11 cellular contexts compared by ENCODE assay signal in the genomic region with DNA sequence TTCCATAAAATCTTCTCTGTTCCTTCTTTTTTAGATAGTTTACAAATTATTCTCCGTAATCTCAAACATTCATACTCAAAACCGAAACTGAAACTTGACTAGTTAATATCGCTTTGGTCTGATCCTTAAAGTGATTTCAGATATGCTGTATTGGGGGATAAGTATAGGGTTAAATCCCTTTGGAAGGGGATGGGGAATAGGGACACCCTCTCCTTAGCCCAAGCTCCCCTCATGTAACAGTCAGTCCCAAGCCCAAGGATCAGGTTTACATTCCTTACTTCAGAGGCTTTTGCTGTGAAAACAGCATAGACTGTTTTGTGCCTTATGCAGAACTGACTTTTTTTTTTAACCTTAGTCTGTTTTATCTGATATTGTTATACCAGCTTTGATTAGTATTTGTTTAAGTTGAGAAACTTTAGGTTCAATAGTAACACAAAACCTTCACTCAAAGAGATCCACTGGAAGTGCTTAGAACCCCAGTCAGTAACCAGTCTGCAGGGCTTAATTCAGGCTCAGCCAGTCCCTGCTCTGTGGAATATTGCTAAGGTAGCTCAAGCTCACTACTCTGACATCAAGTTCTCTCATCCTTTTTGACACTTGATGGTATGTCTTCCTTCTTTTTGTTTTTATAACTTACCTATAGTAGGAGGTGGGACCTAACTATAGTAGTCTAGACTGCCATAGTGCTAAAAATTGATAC. TPM values are rescaled to one million over a fixed set of nuclear protein-coding genes. Genes with fewer than 3 reads are reported as not detected.
DNase-seq lines count a peak whose midpoint lies in the region; ATAC-seq, FAIRE-seq and TF ChIP-seq lines count a peak whose summit lies in the region.
"Had no signal": no experiment of that assay in that cellular context is flagged by ENCODE, and none has a peak within 500 bp of the region (broad histone marks: within the 10 kb centered on the region; RNA-seq: fewer than 3 reads in every experiment).

No MANE protein-coding gene starts in this region.

- CTCF ChIA-PET in GM12878 (lab: Yijun Ruan, JAX) = interaction anchor here (0.9 to 2.5 kb wide), 5 partner anchors 11 to 24 kb away, joined by 3 to 13 read pairs (median 7); a partner anchor contains a TSS

- H3K4me3 ChIP-seq in BLaER1 (peak overlapping the region; percentile 49), GM12878 (peak overlapping the region; percentile 19; the same call in 1 of the 2 replicates), adrenal gland (peak overlapping the region in 1 of 4 donors; percentile 21)

- no peaks in the 10 kb centered on the region for H4K20me1 ChIP-seq in BLaER1
- H4K20me1 ChIP-seq in GM12878 (ENCODE audit: control insufficient read depth, insufficient read depth) = no peaks in the 10 kb centered on the region

- H3K9me3 ChIP-seq in BLaER1 (no peaks in the 10 kb centered on the region), GM12878 (replicated peaks; ENCODE audit: control insufficient read depth, insufficient read depth, low read length) (no peaks in the 10 kb centered on the region), adrenal gland (replicated peaks in 1 of 3) (no peaks in the 10 kb centered on the region)

- SMC1A ChIA-PET in GM12878 (lab: Charles Lee; ENCODE audit: uncharacterized antibody, unreplicated experiment) = interaction anchor here (1.0 to 1.7 kb wide), 4 partner anchors 11 to 27 kb away, joined by 3 to 11 read pairs (median 4); a partner anchor contains a TSS

- peak overlapping the region; percentile 61 to 85 for H3K27ac Mint-ChIP-seq in natural killer cell treated with Interleukin-12 subunit alpha and Interleukin-12 subunit beta and Interleukin-15 and Interleukin-18, amount 100 ng/mL, for 72 hours

- no peaks in the 10 kb centered on the region for H3K79me2 ChIP-seq in GM12878 (ENCODE audit: control insufficient read depth, insufficient read depth, low read length)

- H3K4me1 ChIP-seq in BLaER1 = peaks cover 35% of the 10 kb centered on the region
- H3K4me1 ChIP-seq in GM12878 (ENCODE audit: control insufficient read depth, insufficient read depth, low read length) = no peaks in the 10 kb centered on the region
- peaks cover 8 to 14% of the 10 kb centered on the region in 2 donors for H3K4me1 ChIP-seq in adrenal gland (replicated peaks in 1 of 2)

- intact Hi-C loops in GM12878 (cut with micrococcal nuclease; ENCODE audit: unreplicated experiment) = no loop called here
- intact Hi-C loops in adrenal gland (cut with DNase I) = no loop called here

- BruUV-seq in GM12878 (replicated peaks; lab: Mats Ljungman, UMichigan) = no TSS peak

- H3K4me2 ChIP-seq in BLaER1 = peak overlapping the region; percentile 79
- H3K4me2 ChIP-seq in GM12878 (ENCODE audit: control insufficient read depth, insufficient read depth) = peak overlapping the region; percentile 65

- peak overlapping the region; percentile 80 for H3K4me3 Mint-ChIP-seq in natural killer cell treated with Interleukin-12 subunit alpha and Interleukin-12 subunit beta and Interleukin-15 and Interleukin-18, amount 100 ng/mL, for 72 hours

- RAD21 ChIA-PET in GM12878 (lab: Charles Lee; ENCODE audit: unreplicated experiment) = no interaction called here

- H3K27me3 Mint-ChIP-seq in natural killer cell treated with Interleukin-12 subunit alpha and Interleukin-12 subunit beta and Interleukin-15 and Interleukin-18, amount 100 ng/mL, for 72 hours = no peaks in the 10 kb centered on the region

- H3K27me3 ChIP-seq in BLaER1 (no peaks in the 10 kb centered on the region), GM12878 (replicated peaks in 1 of 2; ENCODE audit: control insufficient read depth in 2 of 2, insufficient read depth in 2 of 2, low read length in 1 of 2) (no peaks in the 10 kb centered on the region), adrenal gland (no peaks in the 10 kb centered on the region)

- TF ChIP-seq RAD21 in GM12878 (IDR thresholded peaks at IDR 0.05; ENCODE audit: insufficient read depth, low read depth, low read length) = no peak

- H3K27ac ChIP-seq in BLaER1 (peak overlapping the region; percentile 49), GM12878 (ENCODE audit: control insufficient read depth, insufficient read depth) (no peak overlapping the region), adrenal gland (peak overlapping the region in 2 of 5 donors; percentile 4 to 47)

- POLR2A ChIA-PET in GM12878 (lab: Charles Lee) = interaction anchor here (0.6 to 2.6 kb wide), 3 partner anchors 10 to 43 kb away, joined by 5 to 8 read pairs (median 5); a partner anchor contains a TSS

- WGBS in GM12878 (ENCODE audit: insufficient coverage, insufficient replicate concordance, low lambda C conversion rate, missing lambda C conversion rate) = 5% methylated on average over 3 of the region's 3 CpGs
- WGBS in adrenal gland, 4 donors = 48 to 70% (median 58%) methylated on average over 3 of the region's 3 CpGs

- TF ChIP-seq CTCF in GM12878 (IDR thresholded peaks at IDR 0.05 in 2 of 3, conservative IDR thresholded peaks at IDR 0.05 in 1 of 3; ENCODE audit: control insufficient read depth in 2 of 3, extremely low read depth in 1 of 3, insufficient read depth in 1 of 3, low read depth in 3 of 3, low read length in 3 of 3) (no peak), adrenal gland (IDR thresholded peaks at IDR 0.05) (no peak)

- no peak for TF ChIP-seq EP300 in GM12878 (IDR thresholded peaks at IDR 0.05; ENCODE audit: borderline replicate concordance in 1 of 2, control insufficient read depth in 1 of 2, low read depth in 2 of 2, low read length in 2 of 2)

- in situ Hi-C loops in GM12878 (cut with MboI) = no loop called here

- ATAC-seq in GM12878 = peak; percentile 72
- peak in 1 of 2 donors; percentile 52 for ATAC-seq in natural killer cell treated with Interleukin-12 subunit alpha and Interleukin-12 subunit beta and Interleukin-15 and Interleukin-18, amount 100 ng/mL, for 72 hours

- H3K9me3 Mint-ChIP-seq in natural killer cell treated with Interleukin-12 subunit alpha and Interleukin-12 subunit beta and Interleukin-15 and Interleukin-18, amount 100 ng/mL, for 72 hours = no peaks in the 10 kb centered on the region

- H3K36me3 ChIP-seq in BLaER1 = peaks cover 62% of the 10 kb centered on the region
- H3K36me3 ChIP-seq in GM12878 (ENCODE audit: control insufficient read depth in 2 of 2, insufficient read depth in 2 of 2, low read length in 1 of 2) = peaks cover 0 to 16% of the 10 kb centered on the region in 2 experiments; a peak in 3 of 4 replicates
- H3K36me3 ChIP-seq in adrenal gland (replicated peaks in 1 of 2) = peaks cover 0 to 37% of the 10 kb centered on the region in 2 donors

- peak overlapping the region; percentile 67 for H3K9ac ChIP-seq in BLaER1
- H3K9ac ChIP-seq in GM12878 (ENCODE audit: control insufficient read depth, insufficient read depth, low read length) = peak overlapping the region; percentile 50

- TF ChIP-seq POLR2A in GM12891 (IDR thresholded peaks at IDR 0.05; ENCODE audit: low read depth, low read length) = no peak
- TF ChIP-seq POLR2A in GM12878 (IDR thresholded peaks at IDR 0.05; ENCODE audit: low read depth, low read length) = no peak
- TF ChIP-seq POLR2A in adrenal gland (IDR thresholded peaks at IDR 0.05) = no peak

- FAIRE-seq in GM12891 (lab: Jason Lieb, UNC) = peak; percentile 56
- FAIRE-seq in GM12878 (lab: Jason Lieb, UNC) = no peak

- peaks cover 16 to 28% of the 10 kb centered on the region in 2 donors for H3K4me1 Mint-ChIP-seq in natural killer cell treated with Interleukin-12 subunit alpha and Interleukin-12 subunit beta and Interleukin-15 and Interleukin-18, amount 100 ng/mL, for 72 hours (ENCODE audit: low read depth in 2 of 2)

- no peak for DNase-seq in GM12891 (ENCODE audit: insufficient read length, low spot score)
- no peak for DNase-seq in GM12878 (ENCODE audit: low read depth, low spot score)
- DNase-seq in natural killer cell treated with Interleukin-12 subunit alpha and Interleukin-12 subunit beta and Interleukin-15 and Interleukin-18, amount 100 ng/mL, for 72 hours (ENCODE audit: low spot score) = peak; percentile 63
- no peak for DNase-seq in NCI-H2196 treated with DMSO at 0.1 percent for 48 hours (lab: John Stamatoyannopoulos, UW; ENCODE audit: unreplicated experiment)
- no peak for DNase-seq in NCI-H748 (lab: John Stamatoyannopoulos, UW; ENCODE audit: unreplicated experiment)
- no peak for DNase-seq in SW 1271 (lab: John Stamatoyannopoulos, UW)
- no peak for DNase-seq in adrenal gland
- DNase-seq: NCI-H2227 treated with DMSO at 0.1 percent for 48 hours; stimulated activated CD4-positive, alpha-beta T cell treated with anti-CD3 and anti-CD28 coated beads, Interleukin-15, amount 100 ng/mL, for 24 hours had no signal

- peak overlapping the region; percentile 74 for H2AFZ ChIP-seq in GM12878 (ENCODE audit: control insufficient read depth, low read depth, low read length)

- H3K36me3 Mint-ChIP-seq in natural killer cell treated with Interleukin-12 subunit alpha and Interleukin-12 subunit beta and Interleukin-15 and Interleukin-18, amount 100 ng/mL, for 72 hours = peaks cover 17% of the 10 kb centered on the region

RNA-seq across cellular contexts. Expression of a gene that starts 10.5 kb away (rescaled TPM):
- polyA plus RNA-seq in GM12891 (2012; ENCODE audit: low read depth, missing spikeins) = 4.7 TPM
- total RNA-seq in GM12878 (2013; cell fraction: nucleolus; rRNA removed) = 7.1 and 12.8 TPM in 2 replicates
- total RNA-seq in GM12878 (2014; rRNA removed) (2.7 and 4.0 TPM in 2 replicates), GM12878 (2014; rRNA removed; fragmentation: Illumina TruSeq; extraction: Trizol) (2.6 and 3.5 TPM in 2 replicates), GM12878 (2021) (5.6 and 6.5 TPM in 2 replicates), adrenal gland (10 to 100 TPM in 6 of 8 donors, 1 to 10 TPM in 2; 4.4 to 25.4 (median 15.1) TPM)
- 3.6 TPM for polyA plus RNA-seq in GM12878 (2011; ENCODE audit: low read depth)
- polyA plus RNA-seq in GM12878 (2011; rRNA removed) (4.8 and 6.8 TPM in 2 replicates), GM12878 (2014; fragmentation: Illumina TruSeq; extraction: Trizol) (3.3 and 6.0 TPM in 2 replicates), GM12878 (2014; fragmentation: Nextera tagmentation; extraction: Ambion mirVana) (1 to 10 TPM; 6.3 to 7.3 TPM), GM12878 (2014; rRNA removed) (4.6 and 5.3 TPM in 2 replicates), GM12878 (2016; fragmentation: Nextera tagmentation; extraction: Ambion mirVana) (1 to 10 TPM; 6.3 TPM), adrenal gland (10 to 100 TPM in 1 of 3 donors, 1 to 10 TPM in 2; 8.4 to 19.4 (median 9.2) TPM)
- 1.3 and 1.8 TPM in 2 replicates for polyA plus RNA-seq in GM12878 (2011; cell fraction: cytosol; rRNA removed)
- polyA plus RNA-seq in GM12878 (2011; cell fraction: nucleus; rRNA removed) = 2.9 and 3.5 TPM in 2 replicates
- polyA plus RNA-seq in GM12878 (2012) = 4.2 and 7.4 TPM in 2 replicates
- polyA minus RNA-seq in GM12878 (2011; rRNA and poly(A)+ RNA removed) = 2.2 and 5.1 TPM in 2 replicates
- polyA minus RNA-seq in GM12878 (2011; cell fraction: cytosol; rRNA and poly(A)+ RNA removed) = 1.1 and 1.6 TPM in 2 replicates
- 8.6 and 15.6 TPM in 2 replicates for polyA minus RNA-seq in GM12878 (2011; cell fraction: nucleus; rRNA and poly(A)+ RNA removed)
- total RNA-seq in natural killer cell treated with Interleukin-12 subunit alpha and Interleukin-12 subunit beta and Interleukin-15 and Interleukin-18, amount 100 ng/mL, for 72 hours = 10 to 100 TPM; 13.1 to 14.9 TPM

RNA-seq across cellular contexts. Expression of a gene that starts 38.1 kb away (rescaled TPM):
- not detected for polyA plus RNA-seq in GM12891 (2012; ENCODE audit: low read depth, missing spikeins)
- not detected in 2 replicates for total RNA-seq in GM12878 (2013; cell fraction: nucleolus; rRNA removed)
- total RNA-seq in GM12878 (2014; rRNA removed) = not detected in 2 replicates
- not detected in 2 replicates for total RNA-seq in GM12878 (2014; rRNA removed; fragmentation: Illumina TruSeq; extraction: Trizol)
- not detected in 2 replicates for total RNA-seq in GM12878 (2021)
- not detected for polyA plus RNA-seq in GM12878 (2011; ENCODE audit: low read depth)
- not detected in 2 replicates for polyA plus RNA-seq in GM12878 (2011; rRNA removed)
- polyA plus RNA-seq in GM12878 (2011; cell fraction: cytosol; rRNA removed) = not detected in 2 replicates
- not detected in 2 replicates for polyA plus RNA-seq in GM12878 (2011; cell fraction: nucleus; rRNA removed)
- not detected in 2 replicates for polyA plus RNA-seq in GM12878 (2012)
- not detected in 2 replicates for polyA plus RNA-seq in GM12878 (2014; fragmentation: Illumina TruSeq; extraction: Trizol)
- not detected for polyA plus RNA-seq in GM12878 (2014; fragmentation: Nextera tagmentation; extraction: Ambion mirVana)
- polyA plus RNA-seq in GM12878 (2014; rRNA removed) = not detected in 2 replicates
- not detected for polyA plus RNA-seq in GM12878 (2016; fragmentation: Nextera tagmentation; extraction: Ambion mirVana)
- polyA minus RNA-seq in GM12878 (2011; rRNA and poly(A)+ RNA removed) = not detected in 2 replicates
- polyA minus RNA-seq in GM12878 (2011; cell fraction: cytosol; rRNA and poly(A)+ RNA removed) = not detected in 2 replicates
- not detected in 2 replicates for polyA minus RNA-seq in GM12878 (2011; cell fraction: nucleus; rRNA and poly(A)+ RNA removed)
- total RNA-seq in natural killer cell treated with Interleukin-12 subunit alpha and Interleukin-12 subunit beta and Interleukin-15 and Interleukin-18, amount 100 ng/mL, for 72 hours = not detected
- not detected for total RNA-seq in adrenal gland
- polyA plus RNA-seq in adrenal gland = not detected
- total RNA-seq: glomerular endothelial cell had no signal
